30 cellular contexts compared by ENCODE assay signal in genomic region chr18:58780045-58780444, GRCh38.
"Had no signal": no experiment of that assay in that cellular context is flagged by ENCODE, and none has a peak within 500 bp of the region (broad histone marks: within the 10 kb centered on the region; RNA-seq: fewer than 3 reads in every experiment).

No MANE protein-coding gene starts in this region.

- H3K4me3 ChIP-seq: ascending aorta, cardiac muscle cell, colonic mucosa, esophagus squamous epithelium, ovary, sigmoid colon, thyroid gland, upper lobe of right lung had no signal

- DNase-seq: activated CD4-positive, alpha-beta T cell treated with anti-CD3 and anti-CD28 coated beads for 36 hours; activated CD4-positive, alpha-beta T cell treated with anti-CD3 and anti-CD28 coated beads, Interleukin-2, amount 50 U/mL, for 4 hours; activated CD4-positive, CD25-positive, alpha-beta regulatory T cell; activated effector memory CD4-positive, alpha-beta T cell treated with Interleukin-2 at 50 U/mL for 16 hours; activated naive CD4-positive, alpha-beta T cell treated with Interleukin-2 at 50 U/mL for 16 hours; activated naive CD8-positive, alpha-beta T cell treated with anti-CD3 and anti-CD28 coated beads, Interleukin-2, amount 10 ng/mL, durations not matched to agents 7 days and 5 days; activated T-cell treated with anti-CD3 and anti-CD28 coated beads for 4 hours; cerebellar nuclear complex; colonic mucosa; effector CD8-positive, alpha-beta T cell; esophagus squamous epithelium; foreskin melanocyte; islet precursor cell; left cardiac atrium; naive B cell; ovary; retina; sigmoid colon; stimulated activated CD4-positive, alpha-beta T cell treated with anti-CD3 and anti-CD28 coated beads, Interleukin-4, amount 100 ng/mL, for 4 hours; stimulated activated CD8-positive, alpha-beta memory T cell treated with anti-CD3 and anti-CD28 coated beads, Interleukin-4, amount 100 ng/mL, for 48 hours; stimulated activated naive CD8-positive, alpha-beta T cell treated with anti-CD3 and anti-CD28 coated beads, Interleukin-15, amount 100 ng/mL, for 72 hours; substantia nigra; thyroid gland; upper lobe of right lung had no signal

- H3K27ac ChIP-seq: ascending aorta, cardiac muscle cell, colonic mucosa, epithelial cell of prostate, esophagus squamous epithelium, ovary, thyroid gland, upper lobe of right lung had no signal

- H3K9me3 Mint-ChIP-seq: activated naive CD8-positive, alpha-beta T cell treated with anti-CD3 and anti-CD28 coated beads, Interleukin-2, amount 10 ng/mL, durations not matched to agents 7 days and 5 days; mesothelial cell of epicardium; naive B cell; stimulated activated memory B cell treated with anti-CD40 and anti-IgM and Interleukin-4, amounts not matched to agents 10 μg/mL and 1 μg/mL and 100 μg/mL, for 72 hours; stimulated activated naive CD8-positive, alpha-beta T cell treated with anti-CD3 and anti-CD28 coated beads, Interleukin-15, amount 100 ng/mL, for 72 hours had no signal

- H3K9me3 ChIP-seq: ascending aorta, colonic mucosa, esophagus squamous epithelium, ovary, sigmoid colon, thyroid gland, upper lobe of right lung had no signal

- H3K4me1 ChIP-seq: colonic mucosa had no signal

- H3K27me3 ChIP-seq: ascending aorta, cardiac muscle cell, colonic mucosa, esophagus squamous epithelium, ovary, sigmoid colon, thyroid gland, upper lobe of right lung had no signal

- H3K27me3 Mint-ChIP-seq: stimulated activated memory B cell treated with anti-CD40 and anti-IgM and Interleukin-4, amounts not matched to agents 10 μg/mL and 1 μg/mL and 100 μg/mL, for 72 hours had no signal

- H3K27ac Mint-ChIP-seq: activated CD4-positive, alpha-beta T cell treated with anti-CD3 and anti-CD28 coated beads for 36 hours; activated naive CD8-positive, alpha-beta T cell treated with anti-CD3 and anti-CD28 coated beads, Interleukin-2, amount 10 ng/mL, durations not matched to agents 7 days and 5 days; stimulated activated memory B cell treated with anti-CD40 and anti-IgM and Interleukin-4, amounts not matched to agents 10 μg/mL and 1 μg/mL and 100 μg/mL, for 72 hours; stimulated activated naive CD8-positive, alpha-beta T cell treated with anti-CD3 and anti-CD28 coated beads, Interleukin-15, amount 100 ng/mL, for 72 hours had no signal

- H3K36me3 Mint-ChIP-seq: activated naive CD8-positive, alpha-beta T cell treated with anti-CD3 and anti-CD28 coated beads, Interleukin-2, amount 10 ng/mL, durations not matched to agents 7 days and 5 days; brain; mesothelial cell of epicardium; naive B cell; stimulated activated memory B cell treated with anti-CD40 and anti-IgM and Interleukin-4, amounts not matched to agents 10 μg/mL and 1 μg/mL and 100 μg/mL, for 72 hours had no signal

- H3K4me1 Mint-ChIP-seq: activated CD4-positive, alpha-beta T cell treated with anti-CD3 and anti-CD28 coated beads for 36 hours; activated naive CD8-positive, alpha-beta T cell treated with anti-CD3 and anti-CD28 coated beads, Interleukin-2, amount 10 ng/mL, durations not matched to agents 7 days and 5 days; stimulated activated naive CD8-positive, alpha-beta T cell treated with anti-CD3 and anti-CD28 coated beads, Interleukin-15, amount 100 ng/mL, for 72 hours had no signal

- H3K36me3 ChIP-seq: ascending aorta, cardiac muscle cell, colonic mucosa, esophagus squamous epithelium, ovary, sigmoid colon, thyroid gland, upper lobe of right lung had no signal

- H3K4me3 Mint-ChIP-seq: activated CD4-positive, alpha-beta T cell treated with anti-CD3 and anti-CD28 coated beads for 36 hours; activated naive CD8-positive, alpha-beta T cell treated with anti-CD3 and anti-CD28 coated beads, Interleukin-2, amount 10 ng/mL, durations not matched to agents 7 days and 5 days; brain; mesothelial cell of epicardium; stimulated activated memory B cell treated with anti-CD40 and anti-IgM and Interleukin-4, amounts not matched to agents 10 μg/mL and 1 μg/mL and 100 μg/mL, for 72 hours; stimulated activated naive CD8-positive, alpha-beta T cell treated with anti-CD3 and anti-CD28 coated beads, Interleukin-15, amount 100 ng/mL, for 72 hours had no signal

- ATAC-seq: activated CD4-positive, alpha-beta T cell treated with anti-CD3 and anti-CD28 coated beads for 36 hours; left cardiac atrium; stimulated activated memory B cell treated with anti-CD40 and anti-IgM and Interleukin-4, amounts not matched to agents 10 μg/mL and 1 μg/mL and 100 μg/mL, for 72 hours; stimulated activated naive CD8-positive, alpha-beta T cell treated with anti-CD3 and anti-CD28 coated beads, Interleukin-15, amount 100 ng/mL, for 72 hours; upper lobe of right lung had no signal
